ENCODE assay signal across 8 cellular contexts in the genomic region with DNA sequence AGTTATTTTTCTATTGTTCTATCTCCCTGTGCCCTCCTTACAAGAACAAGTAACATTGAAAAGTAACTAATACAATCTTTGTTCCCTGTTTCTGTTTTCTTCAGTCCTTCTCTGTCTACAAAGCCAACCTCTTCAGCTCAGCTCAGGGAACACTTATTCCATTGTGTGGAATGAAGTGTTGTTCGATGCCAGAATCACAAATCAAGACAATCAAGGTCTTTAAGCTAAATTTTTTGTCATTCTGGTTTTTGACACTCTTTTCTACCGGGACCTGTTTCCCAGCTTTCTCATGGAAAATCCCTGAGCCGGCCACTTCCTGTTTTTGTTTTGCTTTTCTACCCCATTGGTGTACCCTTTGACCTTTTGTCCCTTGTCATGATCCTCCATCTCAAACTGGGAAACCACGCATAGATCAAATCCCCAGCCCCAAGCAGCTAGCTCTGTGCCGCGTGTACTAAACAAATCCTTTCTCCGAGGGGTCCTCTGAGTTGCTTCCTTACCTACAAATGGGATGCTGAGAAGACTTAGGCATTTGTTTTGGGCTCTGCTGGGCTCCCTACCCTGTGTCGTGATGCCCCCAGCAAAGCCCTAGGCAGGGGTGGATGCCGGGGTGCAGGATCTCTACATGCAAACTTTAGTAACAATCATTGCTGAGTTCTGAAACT.
A peak's percentile ranks its signal among the peaks of the same experiment; 100 is the strongest.
DNase-seq lines count a peak whose midpoint lies in the region; FAIRE-seq and TF ChIP-seq lines count a peak whose summit lies in the region.

No MANE protein-coding gene starts in this region.

- H3K4me3 ChIP-seq in SJSA1 (no peak overlapping the region), esophagus (ENCODE audit: low read depth in 1 of 2, low read length in 2 of 2) (no peak overlapping the region), neural progenitor cell (no peak overlapping the region)

- peaks cover 43% of the 10 kb centered on the region for H3F3A ChIP-seq in neural progenitor cell (ENCODE audit: low read depth)

- H3K4me2 ChIP-seq in neural progenitor cell = peak overlapping the region; percentile 13

- H3K36me3 ChIP-seq in SJSA1 = no peaks in the 10 kb centered on the region
- H3K36me3 ChIP-seq in esophagus (ENCODE audit: control insufficient read depth in 2 of 2, insufficient read depth in 2 of 2, low read length in 1 of 2) = no peaks in the 10 kb centered on the region
- H3K36me3 ChIP-seq in neural progenitor cell = no peaks in the 10 kb centered on the region

- WGBS in esophagus, 2 donors = 48 to 50% methylated on average over 9 of the region's 9 CpGs

- H3K4me3 Mint-ChIP-seq in neural progenitor cell = no peak overlapping the region

- FAIRE-seq in D721Med (lab: Jason Lieb, UNC) = no peak

- H3K27me3 ChIP-seq in SJSA1 (replicated peaks) = no peaks in the 10 kb centered on the region
- no peaks in the 10 kb centered on the region for H3K27me3 ChIP-seq in esophagus (ENCODE audit: control insufficient read depth in 1 of 2, insufficient read depth in 2 of 2, low read length in 2 of 2)
- H3K27me3 ChIP-seq in neural progenitor cell = no peaks in the 10 kb centered on the region

- H2AFZ ChIP-seq in neural progenitor cell (replicated peaks) = no peak overlapping the region

- H3K9me3 Mint-ChIP-seq in neural progenitor cell = no peaks in the 10 kb centered on the region

- no peaks in the 10 kb centered on the region for H4K20me1 ChIP-seq in neural progenitor cell (ENCODE audit: low read depth)

- H3K9me3 ChIP-seq in SJSA1 (replicated peaks) (no peaks in the 10 kb centered on the region), esophagus (ENCODE audit: control insufficient read depth in 2 of 2, insufficient read depth in 1 of 2, low read depth in 1 of 2, low read length in 1 of 2) (no peaks in the 10 kb centered on the region), neural progenitor cell (ENCODE audit: low read depth) (no peaks in the 10 kb centered on the region)

- H3K4me1 ChIP-seq in SJSA1 (replicated peaks) (peaks cover 70% of the 10 kb centered on the region), esophagus (ENCODE audit: control insufficient read depth in 2 of 2, insufficient read depth in 2 of 2, low read length in 1 of 2) (peaks cover 0 to 15% of the 10 kb centered on the region in 2 donors), neural progenitor cell (peaks cover 25% of the 10 kb centered on the region)

- peaks cover 8% of the 10 kb centered on the region for H3K27me3 Mint-ChIP-seq in neural progenitor cell (ENCODE audit: insufficient read depth, low read depth)

- peak overlapping the region; percentile 98 for H3K27ac Mint-ChIP-seq in neural progenitor cell

- H3K79me2 ChIP-seq in neural progenitor cell (ENCODE audit: low read depth) = no peaks in the 10 kb centered on the region

- H3K4me1 Mint-ChIP-seq in neural progenitor cell = peaks cover 55% of the 10 kb centered on the region

- DNase-seq in CD1c-positive myeloid dendritic cell (ENCODE audit: extremely low spot score) = peak; percentile 46
- DNase-seq in SJSA1 (ENCODE audit: low read depth in 1 of 2, low spot score in 2 of 2) = no peak
- DNase-seq in neural progenitor cell (ENCODE audit: low spot score) = peak; percentile 52
- no peak for DNase-seq in stimulated activated CD4-positive, alpha-beta T cell treated with anti-CD3 and anti-CD28 coated beads, Interleukin-15, amount 100 ng/mL, for 24 hours
- DNase-seq in D721Med (ENCODE audit: insufficient read length, low spot score) = no peak
- no peak for DNase-seq in medulla oblongata (ENCODE audit: extremely low spot score)
- DNase-seq in NCI-H2227 treated with DMSO at 0.1 percent for 48 hours (lab: John Stamatoyannopoulos, UW) = no peak

- peak overlapping the region; percentile 93 for H3K27ac ChIP-seq in SJSA1
- H3K27ac ChIP-seq in esophagus (ENCODE audit: low read depth in 2 of 2, low read length in 1 of 2) = peak overlapping the region; percentile 86 to 94
- H3K27ac ChIP-seq in neural progenitor cell = peak overlapping the region; percentile 90

- H3K9ac ChIP-seq in neural progenitor cell = no peak overlapping the region

- H3K36me3 Mint-ChIP-seq in neural progenitor cell = no peaks in the 10 kb centered on the region

- no peak for TF ChIP-seq CTCF in neural progenitor cell (IDR thresholded peaks at IDR 0.05)
- no peak for TF ChIP-seq CTCF in D721Med (IDR thresholded peaks at IDR 0.05; ENCODE audit: insufficient read depth, missing control alignments)

Comparison
In these comparisons a context has a peak if more than half of its experiments do, and no peak if none do; other contexts are left out.
1. DNase-seq: peak in CD1c-positive myeloid dendritic cell (single experiment) and neural progenitor cell (single experiment); none in SJSA1 (0 of 2), stimulated activated CD4-positive, alpha-beta T cell treated with anti-CD3 and anti-CD28 coated beads, Interleukin-15, amount 100 ng/mL, for 24 hours (single experiment), D721Med (single experiment), medulla oblongata (single experiment) and NCI-H2227 treated with DMSO at 0.1 percent for 48 hours (single experiment).
2. Peak in every context shown above with its lines, with median percentiles within 50 percentile points of each other: H3K27ac ChIP-seq.